18 cellular contexts compared by ENCODE assay signal in the genomic region with DNA sequence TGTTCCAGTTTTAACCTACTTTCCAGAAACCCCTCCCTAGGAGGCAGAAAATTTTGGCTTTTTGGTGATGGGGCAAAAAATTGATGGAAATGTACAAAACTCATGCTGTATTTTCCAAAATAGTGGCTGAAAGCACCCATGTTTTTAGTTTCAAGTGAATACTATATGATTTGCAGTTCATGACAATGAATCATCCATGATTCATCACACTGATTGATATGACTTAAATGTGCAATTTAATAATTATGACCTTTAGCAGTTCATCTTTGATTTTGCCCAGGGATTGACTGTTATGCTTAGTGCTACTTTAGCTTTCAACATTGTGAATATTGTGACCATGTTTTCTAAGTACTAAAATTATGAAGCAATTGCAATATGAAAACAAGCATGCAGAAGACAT.
"Had no signal": no experiment of that assay in that cellular context is flagged by ENCODE, and none has a peak within 500 bp of the region (broad histone marks: within the 10 kb centered on the region; RNA-seq: fewer than 3 reads in every experiment).

No MANE protein-coding gene starts in this region.

- H3K27ac ChIP-seq: esophagus squamous epithelium, lower lobe of right lung, neural progenitor cell, right lobe of liver, suprapubic skin, tibial nerve had no signal

- H3K4me3 ChIP-seq: esophagus squamous epithelium, lower lobe of right lung, neural progenitor cell, right lobe of liver, suprapubic skin, tibial nerve had no signal

- DNase-seq: activated CD4-positive, alpha-beta memory T cell treated with anti-CD3 and anti-CD28 coated beads, Interleukin-2, amount 10 ng/mL, durations not matched to agents 7 days and 5 days; activated CD4-positive, alpha-beta T cell treated with anti-CD3 and anti-CD28 coated beads, Interleukin-2, amount 10 ng/mL, durations not matched to agents 24 days and 14 days; activated CD8-positive, alpha-beta memory T cell treated with anti-CD3 and anti-CD28 coated beads, Interleukin-2, amount 10 ng/mL, durations not matched to agents 7 days and 5 days; activated gamma-delta T cell; activated naive CD4-positive, alpha-beta T cell treated with anti-CD3 and anti-CD28 coated beads, Interleukin-2, amount 50 U/mL, for 16 hours; activated naive CD8-positive, alpha-beta T cell treated with anti-CD3 and anti-CD28 coated beads, Interleukin-2, amount 50 U/mL, for 24 hours; activated T-cell treated with anti-CD3 and anti-CD28 coated beads for 4 hours; effector memory CD4-positive, alpha-beta T cell; esophagus squamous epithelium; lower lobe of right lung; naive thymus-derived CD8-positive, alpha-beta T cell; right lobe of liver; small intestine; stimulated activated CD4-positive, alpha-beta T cell treated with anti-CD3 and anti-CD28 coated beads, Interleukin-2, amount 100 ng/mL, for 24 hours; stimulated activated naive CD8-positive, alpha-beta T cell treated with anti-CD3 and anti-CD28 coated beads, Interleukin-15, amount 100 ng/mL, for 72 hours had no signal
